20 cellular contexts compared by ENCODE assay signal in the genomic region with DNA sequence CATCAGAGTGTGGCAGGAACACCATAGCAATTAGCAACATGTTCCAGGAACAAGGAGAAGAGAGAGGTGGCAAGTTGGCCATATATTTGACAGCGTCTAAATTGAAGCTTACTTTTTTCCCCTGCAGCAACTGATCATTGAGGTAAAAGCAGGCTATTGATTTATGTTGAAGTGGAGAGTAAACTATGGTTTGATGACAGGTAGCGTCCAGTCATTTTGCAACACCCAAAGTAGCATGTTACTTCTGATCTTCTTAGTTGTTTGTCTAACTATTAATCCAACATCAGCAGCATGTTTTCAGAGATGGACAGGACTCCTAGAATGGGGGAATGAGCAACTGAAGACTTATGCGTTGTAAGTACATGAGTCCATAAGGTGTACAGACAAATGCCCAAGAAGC.
DNase-seq lines count a peak whose midpoint lies in the region; ATAC-seq, FAIRE-seq and TF ChIP-seq lines count a peak whose summit lies in the region.
"Had no signal": no experiment of that assay in that cellular context is flagged by ENCODE, and none has a peak within 500 bp of the region (broad histone marks: within the 10 kb centered on the region; RNA-seq: fewer than 3 reads in every experiment).

No MANE protein-coding gene starts in this region.

- ATAC-seq in HepG2 (no peak), left lobe of liver (peak; percentile 42), HG03280 (IDR thresholded peaks at IDR 0.05; ENCODE audit: unreplicated experiment) (no peak), left ventricle myocardium superior (no peak)
- ATAC-seq: A549; CD8-positive, alpha-beta T cell had no signal

- CTCF ChIA-PET in HepG2 (lab: Yijun Ruan, JAX; ENCODE audit: low intra/inter-chr PET ratio, low total read pairs) = no interaction called here

- TF ChIP-seq EP300 in HepG2 (IDR thresholded peaks at IDR 0.05; ENCODE audit: low read depth in 2 of 2, low read length in 2 of 2) (no peak), HepG2 (CRISPR knock-in tag; IDR thresholded peaks at IDR 0.05; ENCODE audit: borderline replicate concordance) (no peak)

- DNase-seq in HepG2 (ENCODE audit: low spot score) (no peak), left lobe of liver (ENCODE audit: low spot score) (no peak), left ventricle myocardium superior (no peak)
- DNase-seq: AML-193; Caco-2; Calu3; CD4-positive, alpha-beta T cell; CD8-positive, alpha-beta T cell; DMS79 treated with DMSO at 0.1 percent for 48 hours; GF-D8 had no signal

- no peak overlapping the region for H3K27ac ChIP-seq in liver (ENCODE audit: low read depth in 1 of 2, low read length in 2 of 2)
- H3K27ac ChIP-seq in HepG2 (ENCODE audit: extremely low read length, insufficient read depth, low read length) = no peak overlapping the region
- H3K27ac ChIP-seq: 22Rv1; A549; BLaER1 treated with 17β-estradiol and CSF1 and Interleukin-3, amounts not matched to agents 10 nM and 100 nM; C4-2B had no signal

- H3K4me1 ChIP-seq in liver (ENCODE audit: control insufficient read depth in 4 of 4, insufficient read depth in 4 of 4, low read length in 3 of 4) (peaks cover 4 to 28% (median 18%) of the 10 kb centered on the region in 4 donors), HepG2 (ENCODE audit: insufficient read depth, low read length) (no peaks in the 10 kb centered on the region)
- H3K4me1 ChIP-seq: A549; BLaER1 treated with 17β-estradiol and CSF1 and Interleukin-3, amounts not matched to agents 10 nM and 100 nM; Caco-2 had no signal

- intact Hi-C loops in HepG2 (cut with micrococcal nuclease; ENCODE audit: unreplicated experiment) = no loop called here
- intact Hi-C loops in left ventricle myocardium superior (cut with micrococcal nuclease) = no loop called here

- no peak overlapping the region for H3K4me2 ChIP-seq in HepG2 (ENCODE audit: low read depth, low read length)
- H3K4me2 ChIP-seq: A549; BLaER1 treated with 17β-estradiol and CSF1 and Interleukin-3, amounts not matched to agents 10 nM and 100 nM had no signal

- H3K9ac ChIP-seq in liver (ENCODE audit: low read depth in 1 of 2, low read length in 2 of 2) = no peak overlapping the region
- no peak overlapping the region for H3K9ac ChIP-seq in HepG2 (ENCODE audit: insufficient read depth, low read depth, low read length)
- H3K9ac ChIP-seq: BLaER1 treated with 17β-estradiol and CSF1 and Interleukin-3, amounts not matched to agents 10 nM and 100 nM had no signal

- no peaks in the 10 kb centered on the region for H3K9me3 ChIP-seq in liver (ENCODE audit: control insufficient read depth in 4 of 4, low read length in 3 of 4)
- no peaks in the 10 kb centered on the region for H3K9me3 ChIP-seq in HepG2 (ENCODE audit: low read length)
- H3K9me3 ChIP-seq: A549, Caco-2 had no signal

- FAIRE-seq in HepG2 (lab: Jason Lieb, UNC) = no peak
- FAIRE-seq: A549, D721Med, G401.6, GM12892, GM19239 had no signal

- no peaks in the 10 kb centered on the region for H4K20me1 ChIP-seq in HepG2 (ENCODE audit: insufficient read depth, low read length)
- H4K20me1 ChIP-seq: BLaER1 treated with 17β-estradiol and CSF1 and Interleukin-3, amounts not matched to agents 10 nM and 100 nM had no signal

- no peak overlapping the region for H2AFZ ChIP-seq in HepG2 (ENCODE audit: low read length)

- WGBS in liver = 51% methylated on average over 3 of the region's 3 CpGs
- WGBS in HepG2 (ENCODE audit: low lambda C conversion rate) = 18% methylated on average over 3 of the region's 3 CpGs

- H3K4me3 ChIP-seq in liver (ENCODE audit: low read depth in 1 of 3, low read length in 3 of 3) (no peak overlapping the region), HepG2 (replicated peaks in 1 of 3; ENCODE audit: insufficient read depth in 1 of 3, low read depth in 2 of 3, low read length in 3 of 3) (no peak overlapping the region)
- H3K4me3 ChIP-seq: A549; BLaER1 treated with 17β-estradiol and CSF1 and Interleukin-3, amounts not matched to agents 10 nM and 100 nM had no signal

- TF ChIP-seq POLR2A in HepG2 (IDR thresholded peaks at IDR 0.05; ENCODE audit: insufficient read depth in 1 of 2, low read depth in 2 of 2, low read length in 2 of 2) = no peak

- H3K27me3 ChIP-seq in liver (ENCODE audit: control insufficient read depth in 4 of 4, insufficient read depth in 4 of 4, low read length in 3 of 4) = no peaks in the 10 kb centered on the region
- H3K27me3 ChIP-seq in HepG2 (ENCODE audit: control insufficient read depth in 1 of 2, insufficient read depth in 2 of 2, low read length in 2 of 2) = no peaks in the 10 kb centered on the region; a peak in 1 of 5 replicates
- H3K27me3 ChIP-seq: BLaER1 treated with 17β-estradiol and CSF1 and Interleukin-3, amounts not matched to agents 10 nM and 100 nM had no signal

- no peaks in the 10 kb centered on the region for H3K36me3 ChIP-seq in liver (ENCODE audit: control insufficient read depth in 4 of 4, insufficient read depth in 3 of 4, low read depth in 1 of 4, low read length in 3 of 4)
- no peaks in the 10 kb centered on the region for H3K36me3 ChIP-seq in HepG2 (replicated peaks in 1 of 2; ENCODE audit: control insufficient read depth in 1 of 2, insufficient read depth in 2 of 2, low read length in 2 of 2)
- H3K36me3 ChIP-seq: BLaER1 treated with 17β-estradiol and CSF1 and Interleukin-3, amounts not matched to agents 10 nM and 100 nM had no signal

- in situ Hi-C loops in HepG2 (cut with HindIII; ENCODE audit: extremely low pct_ligation_motif_present, low pct_unique_long_range_greater_than_20kb) = loop anchor here (25.0 kb wide), 1 partner anchor 752 kb away; no protein-coding TSS in a partner anchor

- TF ChIP-seq CTCF in liver (IDR thresholded peaks at IDR 0.05; ENCODE audit: low read depth, low read length, missing input control) = no peak
- TF ChIP-seq CTCF in HepG2 (CRISPR knock-in tag; IDR thresholded peaks at IDR 0.05) = no peak

- no peaks in the 10 kb centered on the region for H3K79me2 ChIP-seq in HepG2 (ENCODE audit: insufficient read depth, low read length)

- BruUV-seq in HepG2 (replicated peaks; lab: Mats Ljungman, UMichigan) = no TSS peak

- POLR2A ChIA-PET in HepG2 (lab: Yijun Ruan, JAX) = no interaction called here

- peak in 1 of 2 donors; percentile 10 for TF ChIP-seq RAD21 in liver (IDR thresholded peaks at IDR 0.05)
- TF ChIP-seq RAD21 in HepG2 (CRISPR knock-in tag; IDR thresholded peaks at IDR 0.05) = no peak

TF ChIP-seq in liver, 16 proteins besides CTCF, POLR2A, EP300 and RAD21:
- TF ChIP-seq FOXA1 (IDR thresholded peaks at IDR 0.05) (peak; percentile 4), FOXA2 (IDR thresholded peaks at IDR 0.05) (peak; percentile 37), GABPA (IDR thresholded peaks at IDR 0.05 in 1 of 2, conservative IDR thresholded peaks at IDR 0.05 in 1 of 2) (no peak), HNF4A (conservative IDR thresholded peaks at IDR 0.05) (peak; percentile 11 to 25), YY1 (IDR thresholded peaks at IDR 0.05) (peak; percentile 50), SP1 (IDR thresholded peaks at IDR 0.05) (no peak)
- TF ChIP-seq, protein P1, sequence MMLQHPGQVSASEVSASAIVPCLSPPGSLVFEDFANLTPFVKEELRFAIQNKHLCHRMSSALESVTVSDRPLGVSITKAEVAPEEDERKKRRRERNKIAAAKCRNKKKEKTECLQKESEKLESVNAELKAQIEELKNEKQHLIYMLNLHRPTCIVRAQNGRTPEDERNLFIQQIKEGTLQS (IDR thresholded peaks at IDR 0.05) = no peak

TF ChIP-seq in HepG2, 621 proteins besides CTCF, POLR2A, EP300 and RAD21 (continues in another document):
- TF ChIP-seq FOXC1 (CRISPR knock-in tag; IDR thresholded peaks at IDR 0.05; ENCODE audit: borderline replicate concordance) (no peak), MED8 (CRISPR knock-in tag; IDR thresholded peaks at IDR 0.05; ENCODE audit: insufficient replicate concordance) (no peak), ARNT (IDR thresholded peaks at IDR 0.05) (no peak), JUND (CRISPR knock-in tag; IDR thresholded peaks at IDR 0.05) (no peak), ZNF17 (CRISPR knock-in tag; IDR thresholded peaks at IDR 0.05) (no peak), PCBP1 (IDR thresholded peaks at IDR 0.05; ENCODE audit: borderline replicate concordance, low read depth, low read length) (no peak), SALL1 (CRISPR knock-in tag; IDR thresholded peaks at IDR 0.05) (no peak)
- TF ChIP-seq, protein P2, sequence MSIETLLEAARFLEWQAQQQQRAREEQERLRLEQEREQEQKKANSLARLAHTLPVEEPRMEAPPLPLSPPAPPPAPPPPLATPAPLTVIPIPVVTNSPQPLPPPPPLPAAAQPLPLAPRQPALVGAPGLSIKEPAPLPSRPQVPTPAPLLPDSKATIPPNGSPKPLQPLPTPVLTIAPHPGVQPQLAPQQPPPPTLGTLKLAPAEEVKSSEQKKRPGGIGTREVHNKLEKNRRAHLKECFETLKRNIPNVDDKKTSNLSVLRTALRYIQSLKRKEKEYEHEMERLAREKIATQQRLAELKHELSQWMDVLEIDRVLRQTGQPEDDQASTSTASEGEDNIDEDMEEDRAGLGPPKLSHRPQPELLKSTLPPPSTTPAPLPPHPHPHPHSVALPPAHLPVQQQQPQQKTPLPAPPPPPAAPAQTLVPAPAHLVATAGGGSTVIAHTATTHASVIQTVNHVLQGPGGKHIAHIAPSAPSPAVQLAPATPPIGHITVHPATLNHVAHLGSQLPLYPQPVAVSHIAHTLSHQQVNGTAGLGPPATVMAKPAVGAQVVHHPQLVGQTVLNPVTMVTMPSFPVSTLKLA (IDR thresholded peaks at IDR 0.05) = no peak
- TF ChIP-seq, protein P3, sequence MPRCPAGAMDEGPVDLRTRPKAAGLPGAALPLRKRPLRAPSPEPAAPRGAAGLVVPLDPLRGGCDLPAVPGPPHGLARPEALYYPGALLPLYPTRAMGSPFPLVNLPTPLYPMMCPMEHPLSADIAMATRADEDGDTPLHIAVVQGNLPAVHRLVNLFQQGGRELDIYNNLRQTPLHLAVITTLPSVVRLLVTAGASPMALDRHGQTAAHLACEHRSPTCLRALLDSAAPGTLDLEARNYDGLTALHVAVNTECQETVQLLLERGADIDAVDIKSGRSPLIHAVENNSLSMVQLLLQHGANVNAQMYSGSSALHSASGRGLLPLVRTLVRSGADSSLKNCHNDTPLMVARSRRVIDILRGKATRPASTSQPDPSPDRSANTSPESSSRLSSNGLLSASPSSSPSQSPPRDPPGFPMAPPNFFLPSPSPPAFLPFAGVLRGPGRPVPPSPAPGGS (CRISPR knock-in tag; IDR thresholded peaks at IDR 0.05) = no peak
